ENCODE assay signal across 9 cellular contexts in the genomic region with DNA sequence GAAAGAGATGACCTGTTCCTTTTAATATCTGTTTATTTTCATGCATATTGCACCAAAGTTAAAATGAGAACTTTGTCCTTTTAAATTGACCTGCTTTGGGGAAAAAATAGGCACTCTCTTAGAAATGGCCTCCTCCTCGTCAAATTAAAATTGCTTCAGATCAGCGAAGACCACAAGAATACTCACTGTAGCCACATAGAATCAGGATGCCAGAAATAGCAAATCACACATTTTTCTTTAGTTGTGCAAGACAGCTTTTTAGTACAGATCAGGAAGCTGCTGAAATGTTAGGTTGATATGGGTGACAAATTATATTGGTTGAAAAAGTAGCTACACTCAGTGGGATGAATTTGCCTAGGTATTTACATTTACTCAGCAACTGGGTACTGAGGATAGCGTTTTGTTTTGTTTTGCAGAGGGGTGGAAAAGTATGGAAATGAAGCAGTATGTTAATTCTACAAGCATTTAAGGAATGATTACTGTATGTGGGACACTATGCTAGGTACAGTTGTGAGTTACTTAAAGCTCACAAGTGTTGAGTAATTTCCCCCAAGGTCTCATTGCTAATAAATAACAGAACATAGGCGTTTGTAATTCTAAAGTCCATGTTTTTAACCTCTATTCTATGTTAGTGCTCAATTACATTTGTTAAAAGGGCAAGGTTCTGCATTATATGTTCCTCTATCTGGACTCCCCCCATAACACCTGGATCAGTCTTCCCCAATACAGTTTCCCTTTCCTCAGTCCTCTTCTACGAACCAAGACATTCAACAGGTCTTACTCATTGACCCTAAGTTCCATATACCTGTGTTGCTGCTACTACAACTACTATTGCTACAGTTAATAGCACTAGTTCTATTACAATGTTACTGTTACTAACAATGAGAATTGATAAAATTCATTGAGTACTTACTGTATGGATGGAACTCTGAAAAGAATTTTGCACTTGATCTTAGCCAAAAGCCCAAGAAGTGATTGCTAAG.
DNase-seq lines count a peak whose midpoint lies in the region; ATAC-seq and TF ChIP-seq lines count a peak whose summit lies in the region.
"Had no signal": no experiment of that assay in that cellular context is flagged by ENCODE, and none has a peak within 500 bp of the region (broad histone marks: within the 10 kb centered on the region; RNA-seq: fewer than 3 reads in every experiment).

No MANE protein-coding gene starts in this region.

- no peaks in the 10 kb centered on the region for H4K20me1 ChIP-seq in fibroblast of lung (ENCODE audit: control insufficient read depth, extremely low read depth, insufficient read depth, low read length)

- no peaks in the 10 kb centered on the region for H3K79me2 ChIP-seq in fibroblast of lung (ENCODE audit: control insufficient read depth, insufficient read depth, low read length)

- TF ChIP-seq CTCF in AG09309 (IDR thresholded peaks at IDR 0.05; ENCODE audit: control insufficient read depth, insufficient read depth, low read depth, low read length, missing control alignments) (no peak), fibroblast of lung (conservative IDR thresholded peaks at IDR 0.05 in 1 of 2, IDR thresholded peaks at IDR 0.05 in 1 of 2; ENCODE audit: low read depth in 1 of 2, low read length in 2 of 2) (no peak), sigmoid colon (IDR thresholded peaks at IDR 0.05) (no peak)

- intact Hi-C loops in sigmoid colon (cut with DNase I): no loop called here

- H3K27ac ChIP-seq in fibroblast of lung (ENCODE audit: insufficient read depth, low read length) (no peak overlapping the region), sigmoid colon (no peak overlapping the region)
- H3K27ac ChIP-seq: prostate gland had no signal

- peak; percentile 33 for ATAC-seq in GM21367 (IDR thresholded peaks at IDR 0.05; ENCODE audit: unreplicated experiment)
- ATAC-seq in HG02852 (IDR thresholded peaks at IDR 0.05; ENCODE audit: unreplicated experiment): no peak

- H3K36me3 ChIP-seq in fibroblast of lung (ENCODE audit: control insufficient read depth, insufficient read depth, low read length) (no peaks in the 10 kb centered on the region), sigmoid colon (no peaks in the 10 kb centered on the region)
- H3K36me3 ChIP-seq: prostate gland had no signal

- H3K4me1 ChIP-seq in fibroblast of lung (ENCODE audit: control insufficient read depth, extremely low read depth, insufficient read depth, low read length) (no peaks in the 10 kb centered on the region), sigmoid colon (no peaks in the 10 kb centered on the region)
- H3K4me1 ChIP-seq: prostate gland had no signal

- H3K4me3 ChIP-seq in AG09309 (ENCODE audit: control insufficient read depth, low read depth, low read length): no peak overlapping the region
- H3K4me3 ChIP-seq in fibroblast of lung (replicated peaks in 1 of 4; ENCODE audit: control extremely low read depth in 1 of 4, insufficient read depth in 1 of 4, low read depth in 3 of 4, low read length in 4 of 4): no peak overlapping the region
- no peak overlapping the region for H3K4me3 ChIP-seq in sigmoid colon
- H3K4me3 ChIP-seq: prostate gland had no signal

- no peak for TF ChIP-seq POLR2A in sigmoid colon (IDR thresholded peaks at IDR 0.05)

- H3K4me2 ChIP-seq in fibroblast of lung (ENCODE audit: extremely low read depth, insufficient read depth, low read length): no peak overlapping the region

- H3K27me3 ChIP-seq in fibroblast of lung (ENCODE audit: control insufficient read depth, insufficient read depth, low read length) (no peaks in the 10 kb centered on the region), sigmoid colon (no peaks in the 10 kb centered on the region)

- no peak for TF ChIP-seq EP300 in sigmoid colon (IDR thresholded peaks at IDR 0.05)

- DNase-seq in AG09309 (ENCODE audit: low read depth): peak; percentile 71
- DNase-seq in NAMALWA (ENCODE audit: low spot score): peak; percentile 15
- DNase-seq in fibroblast of lung (ENCODE audit: low read depth in 2 of 2): peak; percentile 47 to 89
- DNase-seq in globus pallidus (ENCODE audit: low spot score): no peak
- no peak for DNase-seq in stimulated activated CD4-positive, alpha-beta T cell treated with anti-CD3 and anti-CD28 coated beads, Interleukin-4, amount 100 ng/mL, for 4 hours
- DNase-seq in sigmoid colon: no peak

- H3K9me3 ChIP-seq in fibroblast of lung (ENCODE audit: control insufficient read depth, insufficient read depth, low read depth, low read length): no peaks in the 10 kb centered on the region
- H3K9me3 ChIP-seq in sigmoid colon: no peaks in the 10 kb centered on the region
- H3K9me3 ChIP-seq: prostate gland had no signal

- H3K9ac ChIP-seq in fibroblast of lung (ENCODE audit: insufficient read depth, low read length): no peak overlapping the region

- WGBS in sigmoid colon, 2 donors: 40 to 46% methylated on average over 5 of the region's 5 CpGs

- H2AFZ ChIP-seq in fibroblast of lung (ENCODE audit: low read length): no peak overlapping the region

Comparison
In these comparisons a context has a peak if more than half of its experiments do, and no peak if none do; other contexts are left out.
1. DNase-seq: peak in AG09309 (single experiment), NAMALWA (single experiment) and fibroblast of lung (2 of 2); none in globus pallidus (single experiment), stimulated activated CD4-positive, alpha-beta T cell treated with anti-CD3 and anti-CD28 coated beads, Interleukin-4, amount 100 ng/mL, for 4 hours (0 of 2) and sigmoid colon (single experiment).